Comparison of ENCODE assay signal across 9 cellular contexts in the genomic region with DNA sequence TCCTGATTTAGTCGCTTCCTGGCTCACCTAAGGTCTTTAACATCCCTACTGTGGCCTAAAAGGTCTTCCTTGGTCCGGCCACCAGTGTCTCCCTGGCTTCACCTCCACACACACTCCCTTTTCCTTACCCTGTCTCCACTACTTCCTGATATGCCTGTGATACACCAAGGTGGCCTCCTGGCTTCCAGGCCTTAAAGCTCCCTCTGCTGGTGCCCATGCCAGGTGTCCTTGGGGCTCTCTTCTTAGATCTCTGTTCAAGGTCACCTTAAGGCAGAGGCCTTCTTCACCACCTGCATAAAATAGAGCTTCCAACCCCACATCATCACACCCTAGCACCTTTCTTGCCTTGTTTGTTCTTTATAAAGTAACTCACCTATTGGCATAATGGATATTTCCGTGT.
A peak's percentile ranks its signal among the peaks of the same experiment; 100 is the strongest.
DNase-seq lines count a peak whose midpoint lies in the region; ATAC-seq and TF ChIP-seq lines count a peak whose summit lies in the region.
"Had no signal": no experiment of that assay in that cellular context is flagged by ENCODE, and none has a peak within 500 bp of the region (broad histone marks: within the 10 kb centered on the region; RNA-seq: fewer than 3 reads in every experiment).

No MANE protein-coding gene starts in this region.

- no peaks in the 10 kb centered on the region for H3K9me3 ChIP-seq in NT2/D1 (ENCODE audit: insufficient read depth, low read length)
- H3K9me3 ChIP-seq: SJCRH30 had no signal

- H3K9ac ChIP-seq in NT2/D1 (ENCODE audit: insufficient read length, low read depth): no peak overlapping the region

- peak; percentile 28 for DNase-seq in AG20443 (ENCODE audit: low spot score)
- DNase-seq in HCEC 1CT: peak; percentile 35
- DNase-seq in NT2/D1 (ENCODE audit: low read depth, low spot score): peak; percentile 20
- DNase-seq in fibroblast of villous mesenchyme (ENCODE audit: low read depth): peak; percentile 9
- DNase-seq in NCI-H446 treated with DMSO at 0.1 percent for 48 hours (lab: John Stamatoyannopoulos, UW): no peak
- no peak for DNase-seq in GM19240 (ENCODE audit: insufficient read length, low spot score)
- DNase-seq in cortex of kidney (lab: John Stamatoyannopoulos, UW): no peak

- TF ChIP-seq CTCF in fibroblast of villous mesenchyme (IDR thresholded peaks at IDR 0.05; ENCODE audit: insufficient read depth, low read depth, low read length): peak; percentile 47

- H3K4me1 ChIP-seq in NT2/D1 (ENCODE audit: insufficient read depth, insufficient read length): no peaks in the 10 kb centered on the region
- H3K4me1 ChIP-seq: SJCRH30 had no signal

- H3K4me3 ChIP-seq in NT2/D1 (ENCODE audit: insufficient read length, low read depth) (no peak overlapping the region), fibroblast of villous mesenchyme (ENCODE audit: low read depth, low read length) (no peak overlapping the region)
- H3K4me3 ChIP-seq: SJCRH30 had no signal

- ATAC-seq in HG03460 (IDR thresholded peaks at IDR 0.05; ENCODE audit: unreplicated experiment): no peak

- no peaks in the 10 kb centered on the region for H3K36me3 ChIP-seq in NT2/D1 (ENCODE audit: insufficient read depth, insufficient read length, low read length)
- H3K36me3 ChIP-seq: SJCRH30 had no signal

- no peaks in the 10 kb centered on the region for H3K27me3 ChIP-seq in NT2/D1 (ENCODE audit: insufficient read depth, insufficient read length)
- H3K27me3 ChIP-seq: SJCRH30 had no signal

Comparison
In these comparisons a context has a peak if more than half of its experiments do, and no peak if none do; other contexts are left out.
1. DNase-seq: peak in AG20443 (single experiment), HCEC 1CT (single experiment), NT2/D1 (single experiment) and fibroblast of villous mesenchyme (single experiment); none in NCI-H446 treated with DMSO at 0.1 percent for 48 hours (single experiment), GM19240 (single experiment) and cortex of kidney (single experiment).